1 cellular context compared by ENCODE assay signal in genomic region chr4:138235419-138235952, GRCh38.
TF ChIP-seq lines count a peak whose summit lies in the region.

No MANE protein-coding gene starts in this region.

TF ChIP-seq in K562, 482 proteins besides CTCF, POLR2A, EP300 and RAD21 (continued from another document):
- TF ChIP-seq, protein P1, sequence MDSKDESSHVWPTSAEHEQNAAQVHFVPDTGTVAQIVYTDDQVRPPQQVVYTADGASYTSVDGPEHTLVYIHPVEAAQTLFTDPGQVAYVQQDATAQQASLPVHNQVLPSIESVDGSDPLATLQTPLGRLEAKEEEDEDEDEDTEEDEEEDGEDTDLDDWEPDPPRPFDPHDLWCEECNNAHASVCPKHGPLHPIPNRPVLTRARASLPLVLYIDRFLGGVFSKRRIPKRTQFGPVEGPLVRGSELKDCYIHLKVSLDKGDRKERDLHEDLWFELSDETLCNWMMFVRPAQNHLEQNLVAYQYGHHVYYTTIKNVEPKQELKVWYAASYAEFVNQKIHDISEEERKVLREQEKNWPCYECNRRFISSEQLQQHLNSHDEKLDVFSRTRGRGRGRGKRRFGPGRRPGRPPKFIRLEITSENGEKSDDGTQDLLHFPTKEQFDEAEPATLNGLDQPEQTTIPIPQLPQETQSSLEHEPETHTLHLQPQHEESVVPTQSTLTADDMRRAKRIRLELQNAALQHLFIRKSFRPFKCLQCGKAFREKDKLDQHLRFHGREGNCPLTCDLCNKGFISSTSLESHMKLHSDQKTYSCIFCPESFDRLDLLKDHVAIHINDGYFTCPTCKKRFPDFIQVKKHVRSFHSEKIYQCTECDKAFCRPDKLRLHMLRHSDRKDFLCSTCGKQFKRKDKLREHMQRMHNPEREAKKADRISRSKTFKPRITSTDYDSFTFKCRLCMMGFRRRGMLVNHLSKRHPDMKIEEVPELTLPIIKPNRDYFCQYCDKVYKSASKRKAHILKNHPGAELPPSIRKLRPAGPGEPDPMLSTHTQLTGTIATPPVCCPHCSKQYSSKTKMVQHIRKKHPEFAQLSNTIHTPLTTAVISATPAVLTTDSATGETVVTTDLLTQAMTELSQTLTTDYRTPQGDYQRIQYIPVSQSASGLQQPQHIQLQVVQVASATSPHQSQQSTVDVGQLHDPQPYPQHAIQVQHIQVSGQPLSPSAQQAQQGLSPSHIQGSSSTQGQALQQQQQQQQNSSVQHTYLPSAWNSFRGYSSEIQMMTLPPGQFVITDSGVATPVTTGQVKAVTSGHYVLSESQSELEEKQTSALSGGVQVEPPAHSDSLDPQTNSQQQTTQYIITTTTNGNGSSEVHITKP (IDR thresholded peaks at IDR 0.05; ENCODE audit: partially characterized antibody) = no peak
- no peak for TF ChIP-seq SPI1 (IDR thresholded peaks at IDR 0.05; ENCODE audit: borderline replicate concordance, low read depth, low read length)
- TF ChIP-seq TAF9B (IDR thresholded peaks at IDR 0.05; ENCODE audit: partially characterized antibody) = peak; percentile 60
- no peak for TF ChIP-seq THRAP3 (IDR thresholded peaks at IDR 0.05; ENCODE audit: borderline replicate concordance)
- 0 out of 2 replicates have a peak, but pooled peaks have one; percentile 23 for TF ChIP-seq MTA1 (IDR thresholded peaks at IDR 0.05; ENCODE audit: borderline replicate concordance)
